ENCODE assay signal across 14 cellular contexts in the genomic region with DNA sequence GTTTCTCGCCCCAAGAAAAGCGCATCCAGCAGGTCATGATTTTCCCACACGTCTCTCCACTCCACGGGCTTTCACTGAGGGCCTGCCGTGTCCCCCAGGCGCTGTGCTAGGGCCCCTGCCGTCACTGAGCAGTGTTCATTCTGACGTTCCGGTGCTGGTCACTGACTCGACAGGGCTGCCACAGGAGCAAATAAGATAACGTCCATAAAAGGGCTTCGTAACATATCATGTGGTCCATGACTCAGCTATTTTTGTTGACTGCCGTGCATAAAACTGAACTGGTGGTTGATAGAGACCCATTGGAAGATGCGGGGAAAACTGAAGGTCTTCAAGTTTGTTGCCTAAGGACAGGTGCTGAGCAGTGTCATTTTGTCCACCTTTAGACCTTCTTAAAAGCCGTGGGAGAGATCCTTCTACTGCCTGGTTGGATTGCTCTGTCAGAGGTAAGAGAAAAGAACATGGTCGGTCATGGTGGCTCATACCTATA.
"Had no signal": no experiment of that assay in that cellular context is flagged by ENCODE, and none has a peak within 500 bp of the region (broad histone marks: within the 10 kb centered on the region; RNA-seq: fewer than 3 reads in every experiment).

No MANE protein-coding gene starts in this region.

- H3K27ac ChIP-seq: ascending aorta, coronary artery, thyroid gland, VCaP had no signal

- H3K4me3 Mint-ChIP-seq: activated naive CD4-positive, alpha-beta T cell treated with anti-CD3 and anti-CD28 coated beads, Interleukin-2, amount 50 U/mL, for 24 hours; central memory CD8-positive, alpha-beta T cell; naive thymus-derived CD8-positive, alpha-beta T cell had no signal

- H3K4me1 Mint-ChIP-seq: activated naive CD4-positive, alpha-beta T cell treated with anti-CD3 and anti-CD28 coated beads, Interleukin-2, amount 50 U/mL, for 24 hours; central memory CD8-positive, alpha-beta T cell had no signal

- H3K27ac Mint-ChIP-seq: activated naive CD4-positive, alpha-beta T cell treated with anti-CD3 and anti-CD28 coated beads, Interleukin-2, amount 50 U/mL, for 24 hours; naive thymus-derived CD8-positive, alpha-beta T cell had no signal

- H3K27me3 ChIP-seq: ascending aorta, thyroid gland had no signal

- H3K4me3 ChIP-seq: ascending aorta, coronary artery, thyroid gland had no signal

- H3K4me1 ChIP-seq: ascending aorta had no signal

- H3K36me3 Mint-ChIP-seq: activated naive CD4-positive, alpha-beta T cell treated with anti-CD3 and anti-CD28 coated beads, Interleukin-2, amount 50 U/mL, for 24 hours; naive thymus-derived CD8-positive, alpha-beta T cell had no signal

- ATAC-seq: naive thymus-derived CD8-positive, alpha-beta T cell had no signal

- DNase-seq: activated CD4-positive, alpha-beta T cell treated with anti-CD3 and anti-CD28 coated beads, Interleukin-2, amount 50 U/mL, for 4 hours; activated gamma-delta T cell; head of caudate nucleus; naive thymus-derived CD8-positive, alpha-beta T cell; stimulated activated CD4-positive, alpha-beta T cell treated with anti-CD3 and anti-CD28 coated beads, Interleukin-12 subunit alpha, Interleukin-12 subunit beta, amount 100 ng/mL, for 4 hours; stimulated activated CD4-positive, alpha-beta T cell treated with anti-CD3 and anti-CD28 coated beads, Interleukin-1b, Interleukin-23, amount 100 ng/mL, for 48 hours; stimulated activated CD8-positive, alpha-beta memory T cell treated with anti-CD3 and anti-CD28 coated beads, Interleukin-4, amount 100 ng/mL, for 48 hours; stimulated activated naive CD4-positive, alpha-beta T cell treated with Interleukin-2 at 50 U/mL for 16 hours; thyroid gland had no signal

- H3K9me3 ChIP-seq: ascending aorta, thyroid gland had no signal

- H3K36me3 ChIP-seq: ascending aorta, thyroid gland had no signal

- H3K9me3 Mint-ChIP-seq: activated naive CD4-positive, alpha-beta T cell treated with anti-CD3 and anti-CD28 coated beads, Interleukin-2, amount 50 U/mL, for 24 hours; central memory CD8-positive, alpha-beta T cell had no signal

- H3K27me3 Mint-ChIP-seq: activated naive CD4-positive, alpha-beta T cell treated with anti-CD3 and anti-CD28 coated beads, Interleukin-2, amount 50 U/mL, for 24 hours; central memory CD8-positive, alpha-beta T cell had no signal
